Comparison of ENCODE assay signal across 8 cellular contexts in the genomic region with DNA sequence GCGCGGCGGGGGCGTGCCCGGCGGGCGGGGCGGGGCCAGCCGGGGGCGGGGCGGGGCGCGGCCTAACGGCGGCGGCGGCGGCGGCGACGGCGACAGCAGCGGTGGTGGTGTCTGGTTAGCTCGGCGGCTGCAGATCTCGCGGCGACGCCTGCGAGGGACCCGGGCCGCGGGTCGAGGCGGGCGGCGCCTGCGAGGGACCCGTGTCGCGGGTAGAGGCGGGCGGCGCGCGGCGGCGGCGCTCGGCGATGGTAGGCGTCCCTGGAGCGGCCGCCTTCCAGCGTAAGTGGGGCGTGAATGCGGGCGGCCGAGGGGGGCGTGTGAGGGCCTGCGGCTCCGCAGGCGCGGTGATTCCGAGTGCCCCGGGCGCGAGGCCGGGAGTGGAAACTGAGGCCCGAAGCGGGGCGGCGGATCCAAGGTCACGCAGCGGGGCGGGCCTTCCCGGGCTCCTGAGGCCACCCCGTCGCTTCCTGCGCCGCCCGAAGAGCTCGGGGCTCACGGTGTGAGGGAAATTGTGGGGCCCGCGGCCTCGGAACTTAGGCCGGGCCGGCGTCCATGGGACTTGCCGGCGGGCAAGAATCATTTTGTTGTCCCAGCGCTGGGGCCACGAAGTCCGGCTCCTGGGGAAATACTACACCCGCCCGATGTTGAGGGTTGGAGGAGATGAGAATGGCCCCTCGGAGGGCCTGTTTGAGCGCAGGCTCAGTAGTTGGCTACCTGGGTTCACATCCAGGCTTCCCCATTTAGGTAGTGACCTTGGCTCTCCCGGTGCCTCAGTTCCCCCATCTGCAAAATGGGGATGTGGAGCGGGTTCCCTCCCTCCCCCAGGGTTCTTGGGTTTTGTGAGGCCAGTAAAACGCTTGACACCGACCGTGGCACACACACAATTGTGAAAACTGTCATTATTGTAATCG. TPM values are rescaled to one million over a fixed set of nuclear protein-coding genes. Genes with fewer than 3 reads are reported as not detected.
A peak's percentile ranks its signal among the peaks of the same experiment; 100 is the strongest.
DNase-seq lines count a peak whose midpoint lies in the region; ATAC-seq and TF ChIP-seq lines count a peak whose summit lies in the region.

CBFA2T2 (plus strand) TSS at position 74 of the 911 bp plus-strand sequence; CDS start at position 246, 172 bp downstream.

- no peak for TF ChIP-seq CTCF in AG04450 (IDR thresholded peaks at IDR 0.05; ENCODE audit: low read depth, low read length)
- TF ChIP-seq CTCF in Panc1 (IDR thresholded peaks at IDR 0.05): no peak
- peak; percentile 19 for TF ChIP-seq CTCF in lower lobe of right lung (IDR thresholded peaks at IDR 0.05)

- H3K27ac Mint-ChIP-seq in dendritic cell treated with granulocyte-macrophage colony-stimulating factor and Interleukin-4, amounts not matched to agents 40 ng/mL and 50 ng/mL, for 4 days: peak within 1 kb of the TSS; percentile 83

- ATAC-seq in GM18502 (IDR thresholded peaks at IDR 0.05; ENCODE audit: poor library complexity, unreplicated experiment) (peak; percentile 64), HG02970 (IDR thresholded peaks at IDR 0.05; ENCODE audit: low FRiP score, unreplicated experiment) (peak; percentile 13), Panc1 (peak; percentile 87), lower lobe of right lung (peak; percentile 63 to 67)
- ATAC-seq in stimulated activated naive CD8-positive, alpha-beta T cell treated with anti-CD3 and anti-CD28 coated beads, Interleukin-15, Interleukin-2, amounts not matched to agents 100 U/mL and 50 U/mL, for 24 hours: peak; percentile 67

- H3K27me3 ChIP-seq in AG04450 (ENCODE audit: control insufficient read depth, insufficient read depth, low read length) (no peaks in the 10 kb centered on the region), Panc1 (ENCODE audit: control insufficient read depth, insufficient read depth, low read length) (no peaks in the 10 kb centered on the region), lower lobe of right lung (ENCODE audit: low read depth) (no peaks in the 10 kb centered on the region)

- CTCF ChIA-PET in AG04450 (lab: Charles Lee) (interaction anchor here (0.6 to 1.5 kb wide), 3 partner anchors 16 to 763 kb away, joined by 3 to 4 read pairs (median 3); no protein-coding TSS in a partner anchor), Panc1 (lab: Charles Lee) (interaction anchor here (0.7 kb wide), 1 partner anchor 46 kb away, joined by 3 read pairs; no protein-coding TSS in a partner anchor)

- BruUV-seq in Panc1 (replicated peaks; lab: Mats Ljungman, UMichigan): no TSS peak

- POLR2A ChIA-PET in AG04450 (lab: Yijun Ruan, JAX): interaction anchor here (0.6 to 1.7 kb wide), 11 partner anchors 14 to 772 kb away, joined by 3 to 10 read pairs (median 3); partner anchors contain the start of genes ACTL10 and SNTA1
- POLR2A ChIA-PET in Panc1 (lab: Charles Lee): interaction anchor here (1.0 kb wide), 1 partner anchor 18 kb away, joined by 5 read pairs; no protein-coding TSS in a partner anchor

- in situ Hi-C loops in Panc1 (cut with HindIII; ENCODE audit: low pct_unique_long_range_greater_than_20kb, low sequenced_read_pairs): no loop called here

- DNase-seq in AG04450 (ENCODE audit: low read depth, low spot score) (peak; percentile 18), Panc1 (ENCODE audit: low read depth, low spot score) (no peak), lower lobe of right lung (peak; percentile 83), NCI-H1048 (lab: John Stamatoyannopoulos, UW) (no peak)
- DNase-seq in stimulated activated naive CD8-positive, alpha-beta T cell treated with anti-CD3 and anti-CD28 coated beads, Interleukin-15, Interleukin-2, amounts not matched to agents 100 U/mL and 50 U/mL, for 24 hours: peak; percentile 68

- peak within 1 kb of the TSS; percentile 83 for H3K4me3 Mint-ChIP-seq in dendritic cell treated with granulocyte-macrophage colony-stimulating factor and Interleukin-4, amounts not matched to agents 40 ng/mL and 50 ng/mL, for 4 days

- intact Hi-C loops in Panc1 (cut with micrococcal nuclease; ENCODE audit: unreplicated experiment) (no loop called here), lower lobe of right lung (cut with DNase I) (no loop called here)
- intact Hi-C loops in dendritic cell treated with granulocyte-macrophage colony-stimulating factor and Interleukin-4, amounts not matched to agents 40 ng/mL and 50 ng/mL, for 4 days (cut with micrococcal nuclease): loop anchor here (2.0 kb wide), 1 partner anchor 65 kb away; no protein-coding TSS in a partner anchor

- H3K4me1 ChIP-seq in Panc1 (ENCODE audit: control insufficient read depth, insufficient read depth, low read length): peaks cover 4% of the 10 kb centered on the region; the same call in 1 of the 2 replicates
- peaks cover 20% of the 10 kb centered on the region for H3K4me1 ChIP-seq in lower lobe of right lung

- peak within 1 kb of the TSS; percentile 84 for H3K4me3 ChIP-seq in AG04450 (ENCODE audit: low read depth, low read length)
- peak within 1 kb of the TSS; percentile 74 to 95 for H3K4me3 ChIP-seq in Panc1 (ENCODE audit: low read depth in 2 of 2, low read length in 2 of 2)
- peak within 1 kb of the TSS; percentile 96 for H3K4me3 ChIP-seq in lower lobe of right lung

- H3K4me1 Mint-ChIP-seq in dendritic cell treated with granulocyte-macrophage colony-stimulating factor and Interleukin-4, amounts not matched to agents 40 ng/mL and 50 ng/mL, for 4 days (ENCODE audit: low read depth): peaks cover 13% of the 10 kb centered on the region

- peaks cover 6% of the 10 kb centered on the region for H3K36me3 Mint-ChIP-seq in dendritic cell treated with granulocyte-macrophage colony-stimulating factor and Interleukin-4, amounts not matched to agents 40 ng/mL and 50 ng/mL, for 4 days (ENCODE audit: low read depth)

- H3K9me3 ChIP-seq in AG04450 (ENCODE audit: control insufficient read depth, insufficient read depth, low read length) (no peaks in the 10 kb centered on the region), Panc1 (ENCODE audit: control insufficient read depth, insufficient read depth, low read depth, low read length) (no peaks in the 10 kb centered on the region), lower lobe of right lung (no peaks in the 10 kb centered on the region)

- H3K27ac ChIP-seq in AG04450 (ENCODE audit: low read depth, low read length): peak within 1 kb of the TSS; percentile 89
- H3K27ac ChIP-seq in Panc1 (ENCODE audit: low read length): peak within 1 kb of the TSS; percentile 77
- H3K27ac ChIP-seq in lower lobe of right lung: peak within 1 kb of the TSS; percentile 91

- no peaks in the 10 kb centered on the region for H3K27me3 Mint-ChIP-seq in dendritic cell treated with granulocyte-macrophage colony-stimulating factor and Interleukin-4, amounts not matched to agents 40 ng/mL and 50 ng/mL, for 4 days

- H3K36me3 ChIP-seq in Panc1 (ENCODE audit: control insufficient read depth, insufficient read depth, low read length): no peaks in the 10 kb centered on the region
- H3K36me3 ChIP-seq in lower lobe of right lung: no peaks in the 10 kb centered on the region

- H3K9me3 Mint-ChIP-seq in dendritic cell treated with granulocyte-macrophage colony-stimulating factor and Interleukin-4, amounts not matched to agents 40 ng/mL and 50 ng/mL, for 4 days: no peaks in the 10 kb centered on the region

RNA-seq across cellular contexts. Expression of gene CBFA2T2, which starts in this region (rescaled TPM):
- 10.2 and 11.3 TPM in 2 replicates for polyA plus RNA-seq in AG04450 (2011; rRNA removed)
- polyA minus RNA-seq in AG04450 (2011; rRNA and poly(A)+ RNA removed): 15.8 and 16.7 TPM in 2 replicates
- total RNA-seq in Panc1 (2021; ENCODE audit: unreplicated experiment) (16.3 TPM), lower lobe of right lung (18.2 TPM)
- 12.5 TPM for polyA plus RNA-seq in Panc1 (2012; ENCODE audit: insufficient read length)

Comparison
In these comparisons a context has a peak if more than half of its experiments do, and no peak if none do; other contexts are left out.
1. DNase-seq: peak in AG04450 (single experiment), lower lobe of right lung (single experiment) and stimulated activated naive CD8-positive, alpha-beta T cell treated with anti-CD3 and anti-CD28 coated beads, Interleukin-15, Interleukin-2, amounts not matched to agents 100 U/mL and 50 U/mL, for 24 hours (single experiment); none in Panc1 (single experiment) and NCI-H1048 (single experiment).
2. ATAC-seq: peak in every context shown above with its lines; median percentile 87 in Panc1; 67 in stimulated activated naive CD8-positive, alpha-beta T cell treated with anti-CD3 and anti-CD28 coated beads, Interleukin-15, Interleukin-2, amounts not matched to agents 100 U/mL and 50 U/mL, for 24 hours; 65 in lower lobe of right lung; 64 in GM18502; 13 in HG02970.
3. Peak in every context shown above with its lines, with median percentiles within 50 percentile points of each other: H3K27ac ChIP-seq and H3K4me3 ChIP-seq.